ENCODE assay signal across 1 cellular context in the genomic region with DNA sequence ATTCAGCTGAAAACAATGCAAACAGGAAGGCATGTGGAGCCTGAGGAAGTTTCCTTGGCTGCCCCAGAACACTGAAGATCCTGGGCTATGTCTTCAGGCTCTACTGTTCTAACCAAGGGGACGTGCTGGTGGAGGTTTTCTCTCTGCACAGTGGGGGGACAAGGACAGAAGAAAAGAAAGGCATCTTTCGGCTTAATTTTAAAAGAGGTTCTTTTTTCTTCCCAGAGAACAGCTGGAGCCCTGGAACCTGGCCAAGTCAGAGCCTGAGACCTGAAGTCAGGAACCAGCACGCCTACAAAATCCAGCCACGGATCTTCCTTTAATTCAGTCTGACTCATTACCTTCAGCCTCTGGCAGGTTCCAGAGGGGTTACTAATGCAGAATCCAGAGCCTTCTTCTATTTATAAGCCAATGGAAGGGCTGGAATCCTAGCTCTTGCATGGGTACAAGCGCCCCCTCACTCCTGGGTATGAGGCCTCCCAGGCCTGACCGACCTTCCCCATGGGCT.
TF ChIP-seq lines count a peak whose summit lies in the region.

No MANE protein-coding gene starts in this region.

TF ChIP-seq in SK-N-SH, 30 proteins besides CTCF, POLR2A, EP300 and RAD21 (continued from another document):
- TF ChIP-seq, protein P1, sequence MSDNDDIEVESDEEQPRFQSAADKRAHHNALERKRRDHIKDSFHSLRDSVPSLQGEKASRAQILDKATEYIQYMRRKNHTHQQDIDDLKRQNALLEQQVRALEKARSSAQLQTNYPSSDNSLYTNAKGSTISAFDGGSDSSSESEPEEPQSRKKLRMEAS (IDR thresholded peaks at IDR 0.05; ENCODE audit: low read depth), result peak; percentile 28; the same call in 1 of the 2 replicates
- TF ChIP-seq RCOR1 (IDR thresholded peaks at IDR 0.05; ENCODE audit: low read length) (no peak), SIN3A (IDR thresholded peaks at IDR 0.05; ENCODE audit: borderline replicate concordance, low read depth, low read length) (no peak; the same call in 1 of the 2 replicates), NFIC (IDR thresholded peaks at IDR 0.05; ENCODE audit: borderline replicate concordance) (peak; percentile 95), TCF12 (IDR thresholded peaks at IDR 0.05) (peak; percentile 77), CHD2 (IDR thresholded peaks at IDR 0.05; ENCODE audit: low read length, partially characterized antibody) (no peak), FOXJ3 (CRISPR knock-in tag; IDR thresholded peaks at IDR 0.05) (no peak), FOXM1 (IDR thresholded peaks at IDR 0.05; ENCODE audit: low read depth) (no peak), ELF1 (IDR thresholded peaks at IDR 0.05) (no peak), MXI1 (IDR thresholded peaks at IDR 0.05; ENCODE audit: low read depth, low read length) (no peak)
- TF ChIP-seq, protein P2, sequence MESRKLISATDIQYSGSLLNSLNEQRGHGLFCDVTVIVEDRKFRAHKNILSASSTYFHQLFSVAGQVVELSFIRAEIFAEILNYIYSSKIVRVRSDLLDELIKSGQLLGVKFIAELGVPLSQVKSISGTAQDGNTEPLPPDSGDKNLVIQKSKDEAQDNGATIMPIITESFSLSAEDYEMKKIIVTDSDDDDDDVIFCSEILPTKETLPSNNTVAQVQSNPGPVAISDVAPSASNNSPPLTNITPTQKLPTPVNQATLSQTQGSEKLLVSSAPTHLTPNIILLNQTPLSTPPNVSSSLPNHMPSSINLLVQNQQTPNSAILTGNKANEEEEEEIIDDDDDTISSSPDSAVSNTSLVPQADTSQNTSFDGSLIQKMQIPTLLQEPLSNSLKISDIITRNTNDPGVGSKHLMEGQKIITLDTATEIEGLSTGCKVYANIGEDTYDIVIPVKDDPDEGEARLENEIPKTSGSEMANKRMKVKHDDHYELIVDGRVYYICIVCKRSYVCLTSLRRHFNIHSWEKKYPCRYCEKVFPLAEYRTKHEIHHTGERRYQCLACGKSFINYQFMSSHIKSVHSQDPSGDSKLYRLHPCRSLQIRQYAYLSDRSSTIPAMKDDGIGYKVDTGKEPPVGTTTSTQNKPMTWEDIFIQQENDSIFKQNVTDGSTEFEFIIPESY (IDR thresholded peaks at IDR 0.05; ENCODE audit: borderline replicate concordance, low read depth), result no peak
- TF ChIP-seq, protein P3, sequence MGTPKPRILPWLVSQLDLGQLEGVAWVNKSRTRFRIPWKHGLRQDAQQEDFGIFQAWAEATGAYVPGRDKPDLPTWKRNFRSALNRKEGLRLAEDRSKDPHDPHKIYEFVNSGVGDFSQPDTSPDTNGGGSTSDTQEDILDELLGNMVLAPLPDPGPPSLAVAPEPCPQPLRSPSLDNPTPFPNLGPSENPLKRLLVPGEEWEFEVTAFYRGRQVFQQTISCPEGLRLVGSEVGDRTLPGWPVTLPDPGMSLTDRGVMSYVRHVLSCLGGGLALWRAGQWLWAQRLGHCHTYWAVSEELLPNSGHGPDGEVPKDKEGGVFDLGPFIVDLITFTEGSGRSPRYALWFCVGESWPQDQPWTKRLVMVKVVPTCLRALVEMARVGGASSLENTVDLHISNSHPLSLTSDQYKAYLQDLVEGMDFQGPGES (IDR thresholded peaks at IDR 0.05; ENCODE audit: low read depth, low read length), result no peak
